In the genomic region with DNA sequence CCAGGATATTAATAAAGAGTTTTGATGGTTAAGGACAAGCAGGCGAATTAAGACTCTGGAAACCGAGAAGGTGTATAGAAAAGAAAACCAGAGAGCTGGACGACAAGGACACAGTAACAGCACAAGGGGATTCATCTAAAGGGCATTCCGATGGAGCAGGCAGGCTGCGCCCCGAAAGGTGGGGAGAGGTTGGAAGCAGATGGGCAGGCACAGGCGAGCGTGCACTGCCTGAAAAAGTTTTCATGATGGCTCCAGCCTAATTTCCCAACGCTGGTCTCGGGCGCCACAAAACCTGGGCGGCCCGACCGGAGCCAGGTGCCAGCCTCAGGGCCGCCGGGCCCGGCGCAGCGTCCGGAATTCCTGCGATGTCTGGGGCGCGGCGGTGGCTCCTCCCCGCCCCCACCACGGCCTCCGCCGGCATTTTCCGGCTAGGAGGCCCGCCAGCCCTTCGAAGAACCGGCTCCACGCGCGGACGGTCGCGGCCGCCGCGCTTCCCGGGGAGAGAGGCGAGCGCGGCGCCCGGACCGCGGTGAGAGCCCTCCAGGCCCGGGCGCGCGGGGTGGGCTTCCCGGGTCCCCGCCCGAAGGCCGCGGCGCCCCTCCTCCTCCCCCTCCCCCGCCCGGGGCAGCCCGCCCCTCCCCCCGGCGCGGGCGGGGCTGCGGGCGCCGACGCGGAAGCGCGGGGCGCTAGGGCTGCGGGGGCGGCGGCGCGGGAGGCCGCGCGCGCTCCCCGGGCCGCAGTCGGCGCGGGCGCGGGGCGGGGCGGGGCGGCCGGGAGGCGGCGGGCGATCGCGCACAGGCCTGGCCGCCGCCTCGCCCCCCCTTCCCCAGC, we compare ENCODE assay signal across 8 cellular contexts. TPM values are rescaled to one million over a fixed set of nuclear protein-coding genes. Genes with fewer than 3 reads are reported as not detected.
DNase-seq lines count a peak whose midpoint lies in the region; ATAC-seq and TF ChIP-seq lines count a peak whose summit lies in the region.

No MANE protein-coding gene starts in this region.

- H3K27ac ChIP-seq in CD4-positive, alpha-beta memory T cell (ENCODE audit: low read depth, low read length) = peak overlapping the region; percentile 98
- H3K27ac ChIP-seq in RWPE1 (peak overlapping the region; percentile 98), urinary bladder (ENCODE audit: low read depth) (peak overlapping the region; percentile 98)

- H3K27me3 ChIP-seq in CD4-positive, alpha-beta memory T cell (ENCODE audit: insufficient read depth, low read length) = no peaks in the 10 kb centered on the region

- under 1% methylated on average over 70 of the region's 102 CpGs for WGBS in urinary bladder

- CTCF ChIA-PET in CD4-positive, alpha-beta memory T cell (lab: Charles Lee; ENCODE audit: partially characterized antibody) = interaction anchor here (1.0 to 1.8 kb wide), 4 partner anchors 99 to 198 kb away, joined by 3 to 6 read pairs (median 4); a partner anchor contains a TSS
- CTCF ChIA-PET in RWPE1 (lab: Yijun Ruan, JAX) = interaction anchor here (1.0 kb wide), 2 partner anchors 98 to 199 kb away, joined by 4 to 5 read pairs; a partner anchor contains a TSS
- CTCF ChIA-PET in activated naive CD4-positive, alpha-beta T cell treated with anti-CD3 and anti-CD28 coated beads for 36 hours (lab: Charles Lee) = interaction anchor here (0.7 to 0.9 kb wide), 2 partner anchors 109 to 111 kb away, joined by 3 read pairs; no protein-coding TSS in a partner anchor

- H3K27me3 Mint-ChIP-seq in CD4-positive, alpha-beta memory T cell = peaks cover 1 to 2% of the 10 kb centered on the region in 2 donors
- H3K27me3 Mint-ChIP-seq in activated naive CD4-positive, alpha-beta T cell treated with anti-CD3 and anti-CD28 coated beads for 36 hours (ENCODE audit: low read depth) = no peaks in the 10 kb centered on the region

- peaks cover 0 to 7% (median 2%) of the 10 kb centered on the region in 8 donors for H3K9me3 Mint-ChIP-seq in CD4-positive, alpha-beta memory T cell
- no peaks in the 10 kb centered on the region for H3K9me3 Mint-ChIP-seq in activated naive CD4-positive, alpha-beta T cell treated with anti-CD3 and anti-CD28 coated beads for 36 hours

- TF ChIP-seq CTCF in RWPE1 (conservative IDR thresholded peaks at IDR 0.05; ENCODE audit: low read depth) = no peak
- no peak for TF ChIP-seq CTCF in omental fat pad (IDR thresholded peaks at IDR 0.05)

- DNase-seq in CD4-positive, alpha-beta memory T cell = peak; percentile 63 to 80 (median 75)
- DNase-seq in RWPE1 (ENCODE audit: low spot score) (peak; percentile 63), glomerular visceral epithelial cell (ENCODE audit: extremely low spot score) (peak; percentile 76), omental fat pad (ENCODE audit: low spot score) (no peak)
- DNase-seq in activated naive CD4-positive, alpha-beta T cell treated with anti-CD3 and anti-CD28 coated beads for 36 hours = peak; percentile 67

- peaks cover 3 to 22% of the 10 kb centered on the region in 2 donors for H3K36me3 Mint-ChIP-seq in CD4-positive, alpha-beta memory T cell
- peaks cover 1% of the 10 kb centered on the region for H3K36me3 Mint-ChIP-seq in activated naive CD4-positive, alpha-beta T cell treated with anti-CD3 and anti-CD28 coated beads for 36 hours (ENCODE audit: low read depth)

- H3K27ac Mint-ChIP-seq in CD4-positive, alpha-beta memory T cell = peak overlapping the region; percentile 99 to 100 (median 100)
- peak overlapping the region; percentile 100 for H3K27ac Mint-ChIP-seq in activated naive CD4-positive, alpha-beta T cell treated with anti-CD3 and anti-CD28 coated beads for 36 hours

- ATAC-seq in GM19397 (IDR thresholded peaks at IDR 0.05; ENCODE audit: unreplicated experiment) (peak; percentile 38), HG03469 (IDR thresholded peaks at IDR 0.05; ENCODE audit: unreplicated experiment) (peak; percentile 23), omental fat pad (ENCODE audit: low FRiP score) (peak; percentile 36)

- H3K4me3 Mint-ChIP-seq in CD4-positive, alpha-beta memory T cell = peak overlapping the region; percentile 95 to 100 (median 98)
- H3K4me3 Mint-ChIP-seq in activated naive CD4-positive, alpha-beta T cell treated with anti-CD3 and anti-CD28 coated beads for 36 hours = peak overlapping the region; percentile 99

- peaks cover 24 to 53% (median 32%) of the 10 kb centered on the region in 4 donors for H3K4me1 Mint-ChIP-seq in CD4-positive, alpha-beta memory T cell
- peaks cover 26% of the 10 kb centered on the region for H3K4me1 Mint-ChIP-seq in activated naive CD4-positive, alpha-beta T cell treated with anti-CD3 and anti-CD28 coated beads for 36 hours (ENCODE audit: low read depth)

- peak overlapping the region; percentile 1 to 69 for H3K4me3 ChIP-seq in CD4-positive, alpha-beta memory T cell (ENCODE audit: low read length in 2 of 2)
- H3K4me3 ChIP-seq in urinary bladder (ENCODE audit: low read depth, low read length) = peak overlapping the region; percentile 67

- POLR2A ChIA-PET in CD4-positive, alpha-beta memory T cell (lab: Charles Lee; ENCODE audit: partially characterized antibody) = interaction anchor here (0.6 to 3.7 kb wide), 18 partner anchors 8 to 198 kb away, joined by 3 to 80 read pairs (median 4); a partner anchor contains a TSS
- POLR2A ChIA-PET in RWPE1 (lab: Yijun Ruan, JAX; ENCODE audit: low non-redundant PET) = interaction anchor here (0.6 to 2.1 kb wide), 4 partner anchors 28 to 198 kb away, joined by 3 to 6 read pairs (median 4); a partner anchor contains a TSS

- H3K9me3 ChIP-seq in CD4-positive, alpha-beta memory T cell (ENCODE audit: control insufficient read depth in 1 of 2, low read length in 2 of 2) = no peaks in the 10 kb centered on the region

- H3K4me1 ChIP-seq in CD4-positive, alpha-beta memory T cell (ENCODE audit: insufficient read depth, low read length) = peaks cover 34% of the 10 kb centered on the region
- H3K4me1 ChIP-seq in urinary bladder (ENCODE audit: insufficient read depth) = no peaks in the 10 kb centered on the region

- intact Hi-C loops in CD4-positive, alpha-beta memory T cell (cut with micrococcal nuclease) = loop anchor here (1.0 to 10.0 kb wide), 7 partner anchors 99 to 1949 kb away; a partner anchor contains a TSS
- intact Hi-C loops in activated naive CD4-positive, alpha-beta T cell treated with anti-CD3 and anti-CD28 coated beads for 36 hours (cut with micrococcal nuclease) = loop anchor here (1.0 to 10.0 kb wide), 6 partner anchors 69 to 1949 kb away; a partner anchor contains a TSS

- H3K36me3 ChIP-seq in CD4-positive, alpha-beta memory T cell (ENCODE audit: insufficient read depth, low read length) = no peaks in the 10 kb centered on the region
- no peaks in the 10 kb centered on the region for H3K36me3 ChIP-seq in urinary bladder (ENCODE audit: insufficient read depth)

RNA-seq across cellular contexts. Expression of a gene that starts 0.7 kb away (rescaled TPM):
- total RNA-seq in CD4-positive, alpha-beta memory T cell = 100 to 1,000 TPM; 126 to 130 TPM
- polyA plus RNA-seq in CD4-positive, alpha-beta memory T cell = 1 to 10 TPM; 1.4 to 4.2 TPM
- total RNA-seq in activated naive CD4-positive, alpha-beta T cell treated with anti-CD3 and anti-CD28 coated beads for 36 hours = 10 to 100 TPM; 49.8 to 51.4 TPM
- total RNA-seq in omental fat pad = 10 to 100 TPM; 50.7 to 82.3 (median 72.3) TPM
- 132 TPM for total RNA-seq in urinary bladder
- 29.0 TPM for polyA plus RNA-seq in urinary bladder
